ENCODE assay signal across 11 cellular contexts in the genomic region with DNA sequence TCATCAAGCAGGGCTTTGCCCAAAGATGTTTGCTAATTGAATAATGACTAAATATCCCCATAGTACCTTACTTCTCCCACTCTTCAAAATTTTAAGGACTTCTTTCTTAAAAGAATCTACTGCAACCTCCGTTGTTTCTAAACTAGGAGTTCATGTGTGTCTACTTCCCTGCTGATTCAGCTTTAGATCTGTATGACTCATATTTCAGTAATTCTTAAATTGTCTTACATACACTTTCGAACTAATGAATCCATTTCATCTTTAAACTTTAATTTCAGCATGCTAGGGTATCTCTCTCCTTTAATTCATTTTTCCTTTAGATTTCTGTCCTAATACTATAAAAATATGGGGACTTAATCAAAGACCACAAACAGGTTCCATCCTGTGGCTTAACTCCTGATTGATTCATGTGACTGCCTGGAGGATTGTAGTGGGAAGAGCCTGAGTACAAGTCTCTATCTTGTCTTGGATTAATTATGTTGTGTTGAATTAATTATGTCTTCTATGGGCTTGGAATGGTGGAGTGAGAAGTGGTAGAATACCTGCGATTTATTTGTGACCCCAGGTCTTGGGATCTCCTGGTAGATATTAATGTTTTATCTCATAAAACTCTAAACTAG. TPM values are rescaled to one million over a fixed set of nuclear protein-coding genes. Genes with fewer than 3 reads are reported as not detected.
DNase-seq lines count a peak whose midpoint lies in the region; ATAC-seq, FAIRE-seq and TF ChIP-seq lines count a peak whose summit lies in the region.
"Had no signal": no experiment of that assay in that cellular context is flagged by ENCODE, and none has a peak within 500 bp of the region (broad histone marks: within the 10 kb centered on the region; RNA-seq: fewer than 3 reads in every experiment).

No MANE protein-coding gene starts in this region.

- no peaks in the 10 kb centered on the region for H3K36me3 Mint-ChIP-seq in activated CD8-positive, alpha-beta T cell treated with anti-CD3 and anti-CD28 coated beads for 36 hours (ENCODE audit: low read depth)
- H3K36me3 Mint-ChIP-seq in activated CD8-positive, alpha-beta T cell treated with anti-CD3 and anti-CD28 coated beads, Interleukin-2, amount 10 ng/mL, durations not matched to agents 7 days and 5 days (ENCODE audit: low read depth): no peaks in the 10 kb centered on the region

- peak overlapping the region; percentile 17; the same call in 1 of the 2 replicates for H3K4me3 ChIP-seq in SK-N-MC
- H3K4me3 ChIP-seq in fibroblast of lung (replicated peaks in 1 of 4; ENCODE audit: control extremely low read depth in 1 of 4, insufficient read depth in 1 of 4, low read depth in 3 of 4, low read length in 4 of 4): peak overlapping the region in 1 of 4 experiments; percentile 7
- peak overlapping the region in 3 of 5 donors; percentile 23 to 40 (median 27) for H3K4me3 ChIP-seq in subcutaneous abdominal adipose tissue (ENCODE audit: low read depth in 1 of 5, low read length in 5 of 5)
- H3K4me3 ChIP-seq in right cardiac atrium (ENCODE audit: low read length): no peak overlapping the region
- H3K4me3 ChIP-seq in pancreas: no peak overlapping the region

- H3K9ac ChIP-seq in SK-N-MC (ENCODE audit: insufficient read length) (peak overlapping the region; percentile 24), fibroblast of lung (ENCODE audit: insufficient read depth, low read length) (no peak overlapping the region), subcutaneous abdominal adipose tissue (ENCODE audit: low read length in 5 of 5) (no peak overlapping the region)

- ATAC-seq in activated CD8-positive, alpha-beta T cell treated with anti-CD3 and anti-CD28 coated beads for 36 hours: peak; percentile 30
- ATAC-seq in activated CD8-positive, alpha-beta T cell treated with anti-CD3 and anti-CD28 coated beads, Interleukin-2, amount 10 ng/mL, durations not matched to agents 7 days and 5 days: no peak
- ATAC-seq in right cardiac atrium (no peak), pancreas (no peak)

- H3K27me3 ChIP-seq in fibroblast of lung (ENCODE audit: control insufficient read depth, insufficient read depth, low read length) (no peaks in the 10 kb centered on the region), subcutaneous abdominal adipose tissue (ENCODE audit: control insufficient read depth in 5 of 5, insufficient read depth in 4 of 5, low read length in 5 of 5) (no peaks in the 10 kb centered on the region), right cardiac atrium (ENCODE audit: control insufficient read depth, insufficient read depth) (no peaks in the 10 kb centered on the region), pancreas (no peaks in the 10 kb centered on the region)

- H3K4me1 ChIP-seq in fibroblast of lung (ENCODE audit: control insufficient read depth, extremely low read depth, insufficient read depth, low read length) (peaks cover 6% of the 10 kb centered on the region), subcutaneous abdominal adipose tissue (ENCODE audit: control insufficient read depth in 5 of 5, insufficient read depth in 5 of 5, low read length in 5 of 5) (peaks cover 0 to 21% (median 16%) of the 10 kb centered on the region in 5 donors), right cardiac atrium (ENCODE audit: control insufficient read depth, insufficient read depth, low read length) (peaks cover 2% of the 10 kb centered on the region), pancreas (no peaks in the 10 kb centered on the region)

- H3K9me3 ChIP-seq in SK-N-MC (ENCODE audit: low read depth, low read length) (no peaks in the 10 kb centered on the region), fibroblast of lung (ENCODE audit: control insufficient read depth, insufficient read depth, low read depth, low read length) (no peaks in the 10 kb centered on the region), subcutaneous abdominal adipose tissue (ENCODE audit: control insufficient read depth in 5 of 5, low read length in 5 of 5) (no peaks in the 10 kb centered on the region), right cardiac atrium (ENCODE audit: control insufficient read depth, low read length) (no peaks in the 10 kb centered on the region), pancreas (no peaks in the 10 kb centered on the region)

- H3K27ac Mint-ChIP-seq in activated CD8-positive, alpha-beta T cell treated with anti-CD3 and anti-CD28 coated beads for 36 hours: peak overlapping the region; percentile 21
- H3K27ac Mint-ChIP-seq in activated CD8-positive, alpha-beta T cell treated with anti-CD3 and anti-CD28 coated beads, Interleukin-2, amount 10 ng/mL, durations not matched to agents 7 days and 5 days: no peak overlapping the region

- H3K36me3 ChIP-seq in SK-N-MC (ENCODE audit: insufficient read depth, low read length) (no peaks in the 10 kb centered on the region), fibroblast of lung (ENCODE audit: control insufficient read depth, insufficient read depth, low read length) (no peaks in the 10 kb centered on the region), subcutaneous abdominal adipose tissue (ENCODE audit: control insufficient read depth in 5 of 5, insufficient read depth in 5 of 5, low read length in 5 of 5) (no peaks in the 10 kb centered on the region), pancreas (no peaks in the 10 kb centered on the region)

- H3K27me3 Mint-ChIP-seq in activated CD8-positive, alpha-beta T cell treated with anti-CD3 and anti-CD28 coated beads for 36 hours: no peaks in the 10 kb centered on the region
- H3K27me3 Mint-ChIP-seq in activated CD8-positive, alpha-beta T cell treated with anti-CD3 and anti-CD28 coated beads, Interleukin-2, amount 10 ng/mL, durations not matched to agents 7 days and 5 days (ENCODE audit: low read depth): peaks cover 2% of the 10 kb centered on the region

- H3K9me3 Mint-ChIP-seq in activated CD8-positive, alpha-beta T cell treated with anti-CD3 and anti-CD28 coated beads for 36 hours: no peaks in the 10 kb centered on the region
- H3K9me3 Mint-ChIP-seq in activated CD8-positive, alpha-beta T cell treated with anti-CD3 and anti-CD28 coated beads, Interleukin-2, amount 10 ng/mL, durations not matched to agents 7 days and 5 days (ENCODE audit: insufficient read depth): no peaks in the 10 kb centered on the region

- H3K79me2 ChIP-seq in fibroblast of lung (ENCODE audit: control insufficient read depth, insufficient read depth, low read length): no peaks in the 10 kb centered on the region

- no peak for FAIRE-seq in pancreas (lab: Jason Lieb, UNC)

- peaks cover 11% of the 10 kb centered on the region for H3K4me1 Mint-ChIP-seq in activated CD8-positive, alpha-beta T cell treated with anti-CD3 and anti-CD28 coated beads for 36 hours (ENCODE audit: low read depth)
- peaks cover 4% of the 10 kb centered on the region for H3K4me1 Mint-ChIP-seq in activated CD8-positive, alpha-beta T cell treated with anti-CD3 and anti-CD28 coated beads, Interleukin-2, amount 10 ng/mL, durations not matched to agents 7 days and 5 days (ENCODE audit: low read depth)

- no peaks in the 10 kb centered on the region for H4K20me1 ChIP-seq in fibroblast of lung (ENCODE audit: control insufficient read depth, extremely low read depth, insufficient read depth, low read length)

- DNase-seq in activated CD8-positive, alpha-beta T cell treated with anti-CD3 and anti-CD28 coated beads for 36 hours: no peak
- DNase-seq in activated CD8-positive, alpha-beta T cell treated with anti-CD3 and anti-CD28 coated beads, Interleukin-2, amount 10 ng/mL, durations not matched to agents 7 days and 5 days: no peak
- DNase-seq in SK-N-MC (ENCODE audit: low read depth, low spot score) (no peak), fibroblast of lung (ENCODE audit: low read depth in 2 of 2) (peak; percentile 65 to 82), right cardiac atrium (no peak), pancreas (no peak), epidermal melanocyte (ENCODE audit: insufficient read length, low spot score) (no peak)
- DNase-seq: activated effector memory CD4-positive, alpha-beta T cell treated with anti-CD3 and anti-CD28 coated beads, Interleukin-2, amount 50 U/mL, for 16 hours; NCI-H446; stimulated activated CD8-positive, alpha-beta memory T cell treated with anti-CD3 and anti-CD28 coated beads, Interleukin-4, amount 100 ng/mL, for 48 hours had no signal

- peak overlapping the region; percentile 19 for H2AFZ ChIP-seq in fibroblast of lung (ENCODE audit: low read length)

- WGBS in right cardiac atrium: 72% methylated on average over 3 of the region's 3 CpGs
- WGBS in pancreas, 2 donors: 71 to 89% methylated on average over 3 of the region's 3 CpGs

- H3K4me2 ChIP-seq in fibroblast of lung (ENCODE audit: extremely low read depth, insufficient read depth, low read length): peak overlapping the region; percentile 54

- no peak overlapping the region for H3K4me3 Mint-ChIP-seq in activated CD8-positive, alpha-beta T cell treated with anti-CD3 and anti-CD28 coated beads for 36 hours
- no peak overlapping the region for H3K4me3 Mint-ChIP-seq in activated CD8-positive, alpha-beta T cell treated with anti-CD3 and anti-CD28 coated beads, Interleukin-2, amount 10 ng/mL, durations not matched to agents 7 days and 5 days

- CTCF ChIA-PET in activated CD8-positive, alpha-beta T cell treated with anti-CD3 and anti-CD28 coated beads for 36 hours (lab: Charles Lee): no interaction called here
- CTCF ChIA-PET in activated CD8-positive, alpha-beta T cell treated with anti-CD3 and anti-CD28 coated beads, Interleukin-2, amount 10 ng/mL, durations not matched to agents 7 days and 5 days (lab: Charles Lee): no interaction called here

- peak overlapping the region; percentile 62 for H3K27ac ChIP-seq in SK-N-MC
- peak overlapping the region; percentile 25 for H3K27ac ChIP-seq in fibroblast of lung (ENCODE audit: insufficient read depth, low read length)
- peak overlapping the region; percentile 15 for H3K27ac ChIP-seq in subcutaneous abdominal adipose tissue (ENCODE audit: low read depth, low read length)
- no peak overlapping the region for H3K27ac ChIP-seq in right cardiac atrium (ENCODE audit: low read length)
- no peak overlapping the region for H3K27ac ChIP-seq in pancreas

- TF ChIP-seq CTCF in activated CD8-positive, alpha-beta T cell treated with anti-CD3 and anti-CD28 coated beads for 36 hours (IDR thresholded peaks at IDR 0.05): no peak
- no peak for TF ChIP-seq CTCF in fibroblast of lung (conservative IDR thresholded peaks at IDR 0.05 in 1 of 2, IDR thresholded peaks at IDR 0.05 in 1 of 2; ENCODE audit: low read depth in 1 of 2, low read length in 2 of 2)
- TF ChIP-seq CTCF in pancreas (IDR thresholded peaks at IDR 0.05): no peak

- POLR2A ChIA-PET in activated CD8-positive, alpha-beta T cell treated with anti-CD3 and anti-CD28 coated beads for 36 hours (lab: Charles Lee): no interaction called here
- POLR2A ChIA-PET in activated CD8-positive, alpha-beta T cell treated with anti-CD3 and anti-CD28 coated beads, Interleukin-2, amount 10 ng/mL, durations not matched to agents 7 days and 5 days (lab: Charles Lee): no interaction called here

- intact Hi-C loops in activated CD8-positive, alpha-beta T cell treated with anti-CD3 and anti-CD28 coated beads for 36 hours (cut with micrococcal nuclease): no loop called here
- intact Hi-C loops in right cardiac atrium (cut with DNase I): no loop called here
- intact Hi-C loops in pancreas (cut with DNase I): no loop called here

RNA-seq across cellular contexts. Expression of a gene that starts 24.9 kb away (rescaled TPM):
- total RNA-seq in activated CD8-positive, alpha-beta T cell treated with anti-CD3 and anti-CD28 coated beads for 36 hours: 1 to 10 TPM; 2.3 to 3.3 TPM
- 1 to 10 TPM; 2.6 to 2.7 TPM for total RNA-seq in activated CD8-positive, alpha-beta T cell treated with anti-CD3 and anti-CD28 coated beads, Interleukin-2, amount 10 ng/mL, durations not matched to agents 7 days and 5 days
- total RNA-seq in fibroblast of lung (200 and 253 TPM in 2 replicates), right cardiac atrium (10 to 100 TPM; 10.2 to 26.6 (median 20.0) TPM), pancreas (10 to 100 TPM in 2 of 6 donors, 1 to 10 TPM in 4; 1.9 to 43.3 (median 6.1) TPM)
- polyA plus RNA-seq in fibroblast of lung (93.1 and 353 TPM in 2 replicates), right cardiac atrium (9.0 TPM), pancreas (1 to 10 TPM; 2.2 to 3.4 TPM)
- polyA plus RNA-seq in fibroblast of lung (2012): 101 and 369 TPM in 2 replicates
- polyA minus RNA-seq in fibroblast of lung (ENCODE audit: low replicate concordance): 109 and 270 TPM in 2 replicates

Comparison
In these comparisons a context has a peak if more than half of its experiments do, and no peak if none do; other contexts are left out.
1. DNase-seq: peak in fibroblast of lung (2 of 2); none in activated CD8-positive, alpha-beta T cell treated with anti-CD3 and anti-CD28 coated beads for 36 hours (single experiment), activated CD8-positive, alpha-beta T cell treated with anti-CD3 and anti-CD28 coated beads, Interleukin-2, amount 10 ng/mL, durations not matched to agents 7 days and 5 days (single experiment), SK-N-MC (single experiment), right cardiac atrium (0 of 3), pancreas (0 of 6) and epidermal melanocyte (single experiment).
2. H3K27ac ChIP-seq: peak in SK-N-MC (single experiment), fibroblast of lung (single experiment) and subcutaneous abdominal adipose tissue (single experiment); none in right cardiac atrium (single experiment) and pancreas (0 of 4).
3. H3K4me3 ChIP-seq: peak in SK-N-MC (single experiment) and subcutaneous abdominal adipose tissue (3 of 5); none in right cardiac atrium (single experiment) and pancreas (0 of 4).